In genomic region chr16:16020291-16020690, GRCh38 we compare ENCODE assay signal across 16 cellular contexts.
"Had no signal": no experiment of that assay in that cellular context is flagged by ENCODE, and none has a peak within 500 bp of the region (broad histone marks: within the 10 kb centered on the region; RNA-seq: fewer than 3 reads in every experiment).

No MANE protein-coding gene starts in this region.

- H3K27ac ChIP-seq: breast epithelium, dorsolateral prefrontal cortex, upper lobe of right lung, VCaP had no signal

- DNase-seq: activated CD4-positive, alpha-beta memory T cell treated with anti-CD3 and anti-CD28 coated beads, Interleukin-2, amount 10 ng/mL, durations not matched to agents 7 days and 5 days; activated CD4-positive, alpha-beta T cell treated with anti-CD3 and anti-CD28 coated beads for 36 hours; activated CD8-positive, alpha-beta memory T cell treated with anti-CD3 and anti-CD28 coated beads, Interleukin-2, amount 50 U/mL, for 4 hours; activated naive CD8-positive, alpha-beta T cell treated with anti-CD3 and anti-CD28 coated beads, Interleukin-2, amount 10 ng/mL, durations not matched to agents 7 days and 5 days; anterior cingulate cortex; dorsolateral prefrontal cortex; left ventricle myocardium inferior; nucleus accumbens; psoas muscle; stimulated activated CD4-positive, alpha-beta T cell treated with anti-CD3 and anti-CD28 coated beads, Interleukin-12 subunit alpha, Interleukin-12 subunit beta, amount 100 ng/mL, for 4 hours; stimulated activated naive CD8-positive, alpha-beta T cell treated with anti-CD3 and anti-CD28 coated beads, Interleukin-15, Interleukin-2, amounts not matched to agents 100 U/mL and 50 U/mL, for 24 hours; upper lobe of right lung had no signal

- H3K27ac Mint-ChIP-seq: activated CD4-positive, alpha-beta memory T cell treated with anti-CD3 and anti-CD28 coated beads, Interleukin-2, amount 10 ng/mL, durations not matched to agents 7 days and 5 days; activated CD4-positive, alpha-beta T cell treated with anti-CD3 and anti-CD28 coated beads for 36 hours; activated naive CD8-positive, alpha-beta T cell treated with anti-CD3 and anti-CD28 coated beads, Interleukin-2, amount 10 ng/mL, durations not matched to agents 7 days and 5 days; natural killer cell treated with Interleukin-12 subunit alpha and Interleukin-12 subunit beta and Interleukin-15 and Interleukin-18, amount 100 ng/mL, for 72 hours had no signal

- H3K4me3 Mint-ChIP-seq: activated CD4-positive, alpha-beta memory T cell treated with anti-CD3 and anti-CD28 coated beads, Interleukin-2, amount 10 ng/mL, durations not matched to agents 7 days and 5 days; activated CD4-positive, alpha-beta T cell treated with anti-CD3 and anti-CD28 coated beads for 36 hours; activated naive CD8-positive, alpha-beta T cell treated with anti-CD3 and anti-CD28 coated beads, Interleukin-2, amount 10 ng/mL, durations not matched to agents 7 days and 5 days; memory B cell; natural killer cell treated with Interleukin-12 subunit alpha and Interleukin-12 subunit beta and Interleukin-15 and Interleukin-18, amount 100 ng/mL, for 72 hours had no signal

- ATAC-seq: activated CD4-positive, alpha-beta T cell treated with anti-CD3 and anti-CD28 coated beads for 36 hours; natural killer cell treated with Interleukin-12 subunit alpha and Interleukin-12 subunit beta and Interleukin-15 and Interleukin-18, amount 100 ng/mL, for 72 hours; psoas muscle; stimulated activated naive CD8-positive, alpha-beta T cell treated with anti-CD3 and anti-CD28 coated beads, Interleukin-15, Interleukin-2, amounts not matched to agents 100 U/mL and 50 U/mL, for 24 hours; upper lobe of right lung had no signal

- H3K36me3 ChIP-seq: breast epithelium had no signal

- H3K27me3 Mint-ChIP-seq: activated CD4-positive, alpha-beta memory T cell treated with anti-CD3 and anti-CD28 coated beads, Interleukin-2, amount 10 ng/mL, durations not matched to agents 7 days and 5 days; activated CD4-positive, alpha-beta T cell treated with anti-CD3 and anti-CD28 coated beads for 36 hours; activated naive CD8-positive, alpha-beta T cell treated with anti-CD3 and anti-CD28 coated beads, Interleukin-2, amount 10 ng/mL, durations not matched to agents 7 days and 5 days; memory B cell; natural killer cell treated with Interleukin-12 subunit alpha and Interleukin-12 subunit beta and Interleukin-15 and Interleukin-18, amount 100 ng/mL, for 72 hours had no signal

- H3K9me3 ChIP-seq: breast epithelium, left ventricle myocardium inferior, psoas muscle, upper lobe of right lung had no signal

- H3K9me3 Mint-ChIP-seq: activated CD4-positive, alpha-beta memory T cell treated with anti-CD3 and anti-CD28 coated beads, Interleukin-2, amount 10 ng/mL, durations not matched to agents 7 days and 5 days; activated naive CD8-positive, alpha-beta T cell treated with anti-CD3 and anti-CD28 coated beads, Interleukin-2, amount 10 ng/mL, durations not matched to agents 7 days and 5 days; memory B cell; natural killer cell treated with Interleukin-12 subunit alpha and Interleukin-12 subunit beta and Interleukin-15 and Interleukin-18, amount 100 ng/mL, for 72 hours had no signal

- H3K27me3 ChIP-seq: breast epithelium, dorsolateral prefrontal cortex, upper lobe of right lung had no signal

- H3K4me3 ChIP-seq: breast epithelium, dorsolateral prefrontal cortex, left ventricle myocardium inferior, psoas muscle, upper lobe of right lung had no signal
